ENCODE assay signal across 2 cellular contexts in the genomic region with DNA sequence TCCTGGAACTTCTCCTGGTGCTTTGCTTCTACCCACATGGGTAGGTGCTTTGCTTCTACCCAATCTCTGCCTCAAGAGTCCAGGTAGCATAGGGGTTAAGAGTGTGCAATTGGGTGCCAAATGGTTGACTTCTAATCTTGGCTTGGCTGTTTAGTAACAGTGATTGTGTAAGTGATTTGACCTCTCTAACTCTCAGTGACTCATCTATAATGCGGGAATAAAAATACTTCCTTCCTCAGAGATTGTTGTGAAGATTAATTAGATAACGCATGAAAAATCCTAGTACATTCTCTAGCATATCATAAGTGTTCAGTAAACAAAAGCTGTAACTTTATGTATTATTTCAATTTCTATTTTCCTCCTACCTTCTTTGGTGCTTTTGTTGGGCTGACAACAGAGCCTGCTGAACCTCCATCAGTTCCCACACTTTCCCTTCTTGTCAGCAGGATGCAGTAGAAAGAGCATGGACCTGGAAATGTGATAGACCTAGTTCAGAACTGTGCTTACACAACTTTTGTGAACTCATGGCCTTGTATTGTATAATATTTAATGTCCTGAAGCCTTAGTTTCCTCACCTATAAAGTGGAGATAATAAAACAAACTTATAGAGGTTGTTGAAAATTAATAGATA.
TF ChIP-seq lines count a peak whose summit lies in the region.

No MANE protein-coding gene starts in this region.

TF ChIP-seq in liver, 16 proteins besides CTCF, POLR2A, EP300 and RAD21 (continued from another document):
- TF ChIP-seq, protein P1, sequence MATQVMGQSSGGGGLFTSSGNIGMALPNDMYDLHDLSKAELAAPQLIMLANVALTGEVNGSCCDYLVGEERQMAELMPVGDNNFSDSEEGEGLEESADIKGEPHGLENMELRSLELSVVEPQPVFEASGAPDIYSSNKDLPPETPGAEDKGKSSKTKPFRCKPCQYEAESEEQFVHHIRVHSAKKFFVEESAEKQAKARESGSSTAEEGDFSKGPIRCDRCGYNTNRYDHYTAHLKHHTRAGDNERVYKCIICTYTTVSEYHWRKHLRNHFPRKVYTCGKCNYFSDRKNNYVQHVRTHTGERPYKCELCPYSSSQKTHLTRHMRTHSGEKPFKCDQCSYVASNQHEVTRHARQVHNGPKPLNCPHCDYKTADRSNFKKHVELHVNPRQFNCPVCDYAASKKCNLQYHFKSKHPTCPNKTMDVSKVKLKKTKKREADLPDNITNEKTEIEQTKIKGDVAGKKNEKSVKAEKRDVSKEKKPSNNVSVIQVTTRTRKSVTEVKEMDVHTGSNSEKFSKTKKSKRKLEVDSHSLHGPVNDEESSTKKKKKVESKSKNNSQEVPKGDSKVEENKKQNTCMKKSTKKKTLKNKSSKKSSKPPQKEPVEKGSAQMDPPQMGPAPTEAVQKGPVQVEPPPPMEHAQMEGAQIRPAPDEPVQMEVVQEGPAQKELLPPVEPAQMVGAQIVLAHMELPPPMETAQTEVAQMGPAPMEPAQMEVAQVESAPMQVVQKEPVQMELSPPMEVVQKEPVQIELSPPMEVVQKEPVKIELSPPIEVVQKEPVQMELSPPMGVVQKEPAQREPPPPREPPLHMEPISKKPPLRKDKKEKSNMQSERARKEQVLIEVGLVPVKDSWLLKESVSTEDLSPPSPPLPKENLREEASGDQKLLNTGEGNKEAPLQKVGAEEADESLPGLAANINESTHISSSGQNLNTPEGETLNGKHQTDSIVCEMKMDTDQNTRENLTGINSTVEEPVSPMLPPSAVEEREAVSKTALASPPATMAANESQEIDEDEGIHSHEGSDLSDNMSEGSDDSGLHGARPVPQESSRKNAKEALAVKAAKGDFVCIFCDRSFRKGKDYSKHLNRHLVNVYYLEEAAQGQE (IDR thresholded peaks at IDR 0.05), result peak; percentile 39
- TF ChIP-seq RXRA (IDR thresholded peaks at IDR 0.05), result peak; percentile 90 to 91
- peak; percentile 93 for TF ChIP-seq NR2F2 (IDR thresholded peaks at IDR 0.05)
- no peak for TF ChIP-seq TAF1 (conservative IDR thresholded peaks at IDR 0.05)
- no peak for TF ChIP-seq EGR1 (IDR thresholded peaks at IDR 0.05; ENCODE audit: low read depth in 2 of 2)
- TF ChIP-seq, protein P2, sequence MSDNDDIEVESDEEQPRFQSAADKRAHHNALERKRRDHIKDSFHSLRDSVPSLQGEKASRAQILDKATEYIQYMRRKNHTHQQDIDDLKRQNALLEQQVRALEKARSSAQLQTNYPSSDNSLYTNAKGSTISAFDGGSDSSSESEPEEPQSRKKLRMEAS (IDR thresholded peaks at IDR 0.05), result peak; percentile 84
- TF ChIP-seq, protein P3, sequence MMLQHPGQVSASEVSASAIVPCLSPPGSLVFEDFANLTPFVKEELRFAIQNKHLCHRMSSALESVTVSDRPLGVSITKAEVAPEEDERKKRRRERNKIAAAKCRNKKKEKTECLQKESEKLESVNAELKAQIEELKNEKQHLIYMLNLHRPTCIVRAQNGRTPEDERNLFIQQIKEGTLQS (IDR thresholded peaks at IDR 0.05), result peak; percentile 90
- peak; percentile 77 to 82 for TF ChIP-seq HNF4A (conservative IDR thresholded peaks at IDR 0.05)
- peak; percentile 98 for TF ChIP-seq JUND (IDR thresholded peaks at IDR 0.05)
- TF ChIP-seq HNF4G (IDR thresholded peaks at IDR 0.05), result peak; percentile 39
- TF ChIP-seq SP1 (IDR thresholded peaks at IDR 0.05), result peak; percentile 54
- no peak for TF ChIP-seq FOXA1 (IDR thresholded peaks at IDR 0.05)
- TF ChIP-seq YY1 (IDR thresholded peaks at IDR 0.05), result peak; percentile 73
- no peak for TF ChIP-seq FOXA2 (IDR thresholded peaks at IDR 0.05)
- TF ChIP-seq, protein P4, sequence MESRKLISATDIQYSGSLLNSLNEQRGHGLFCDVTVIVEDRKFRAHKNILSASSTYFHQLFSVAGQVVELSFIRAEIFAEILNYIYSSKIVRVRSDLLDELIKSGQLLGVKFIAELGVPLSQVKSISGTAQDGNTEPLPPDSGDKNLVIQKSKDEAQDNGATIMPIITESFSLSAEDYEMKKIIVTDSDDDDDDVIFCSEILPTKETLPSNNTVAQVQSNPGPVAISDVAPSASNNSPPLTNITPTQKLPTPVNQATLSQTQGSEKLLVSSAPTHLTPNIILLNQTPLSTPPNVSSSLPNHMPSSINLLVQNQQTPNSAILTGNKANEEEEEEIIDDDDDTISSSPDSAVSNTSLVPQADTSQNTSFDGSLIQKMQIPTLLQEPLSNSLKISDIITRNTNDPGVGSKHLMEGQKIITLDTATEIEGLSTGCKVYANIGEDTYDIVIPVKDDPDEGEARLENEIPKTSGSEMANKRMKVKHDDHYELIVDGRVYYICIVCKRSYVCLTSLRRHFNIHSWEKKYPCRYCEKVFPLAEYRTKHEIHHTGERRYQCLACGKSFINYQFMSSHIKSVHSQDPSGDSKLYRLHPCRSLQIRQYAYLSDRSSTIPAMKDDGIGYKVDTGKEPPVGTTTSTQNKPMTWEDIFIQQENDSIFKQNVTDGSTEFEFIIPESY (IDR thresholded peaks at IDR 0.05), result no peak

TF ChIP-seq in HepG2, 621 proteins besides CTCF, POLR2A, EP300 and RAD21 (continued from another document):
- TF ChIP-seq, protein P5, sequence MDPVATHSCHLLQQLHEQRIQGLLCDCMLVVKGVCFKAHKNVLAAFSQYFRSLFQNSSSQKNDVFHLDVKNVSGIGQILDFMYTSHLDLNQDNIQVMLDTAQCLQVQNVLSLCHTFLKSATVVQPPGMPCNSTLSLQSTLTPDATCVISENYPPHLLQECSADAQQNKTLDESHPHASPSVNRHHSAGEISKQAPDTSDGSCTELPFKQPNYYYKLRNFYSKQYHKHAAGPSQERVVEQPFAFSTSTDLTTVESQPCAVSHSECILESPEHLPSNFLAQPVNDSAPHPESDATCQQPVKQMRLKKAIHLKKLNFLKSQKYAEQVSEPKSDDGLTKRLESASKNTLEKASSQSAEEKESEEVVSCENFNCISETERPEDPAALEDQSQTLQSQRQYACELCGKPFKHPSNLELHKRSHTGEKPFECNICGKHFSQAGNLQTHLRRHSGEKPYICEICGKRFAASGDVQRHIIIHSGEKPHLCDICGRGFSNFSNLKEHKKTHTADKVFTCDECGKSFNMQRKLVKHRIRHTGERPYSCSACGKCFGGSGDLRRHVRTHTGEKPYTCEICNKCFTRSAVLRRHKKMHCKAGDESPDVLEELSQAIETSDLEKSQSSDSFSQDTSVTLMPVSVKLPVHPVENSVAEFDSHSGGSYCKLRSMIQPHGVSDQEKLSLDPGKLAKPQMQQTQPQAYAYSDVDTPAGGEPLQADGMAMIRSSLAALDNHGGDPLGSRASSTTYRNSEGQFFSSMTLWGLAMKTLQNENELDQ (CRISPR knock-in tag; IDR thresholded peaks at IDR 0.05; ENCODE audit: borderline replicate concordance), result no peak
TF ChIP-seq in HepG2: peak in this region for 0.
